Comparison of ENCODE assay signal across 9 cellular contexts in the genomic region with DNA sequence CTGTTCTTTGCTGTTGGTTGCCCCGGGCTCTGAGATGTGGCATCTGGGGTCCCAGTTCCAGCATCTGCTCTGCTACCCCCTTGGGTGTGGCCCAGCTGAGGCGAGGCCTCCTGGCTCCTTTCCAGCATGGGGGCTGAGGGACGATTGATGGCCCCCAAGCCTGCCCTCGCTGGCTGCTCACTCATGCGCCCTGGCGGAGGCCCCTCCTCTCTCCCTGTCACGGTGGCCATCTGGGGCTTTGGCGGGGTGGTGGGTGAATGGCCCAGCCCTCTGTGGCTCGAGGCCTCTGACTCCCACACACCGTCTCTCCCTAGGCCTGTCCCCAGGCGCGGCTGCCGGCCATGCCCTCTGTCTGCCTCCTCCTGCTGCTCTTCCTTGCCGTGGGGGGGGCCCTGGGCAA. TPM values are rescaled to one million over a fixed set of nuclear protein-coding genes. Genes with fewer than 3 reads are reported as not detected.
DNase-seq lines count a peak whose midpoint lies in the region; ATAC-seq, FAIRE-seq and TF ChIP-seq lines count a peak whose summit lies in the region.
"Had no signal": no experiment of that assay in that cellular context is flagged by ENCODE, and none has a peak within 500 bp of the region (broad histone marks: within the 10 kb centered on the region; RNA-seq: fewer than 3 reads in every experiment).

No MANE protein-coding gene starts in this region.

- H3K4me3 Mint-ChIP-seq in CD8-positive, alpha-beta memory T cell = peak overlapping the region in 5 of 7 donors; percentile 41 to 85 (median 64)

- H3K27ac ChIP-seq in CD8-positive, alpha-beta memory T cell (ENCODE audit: low read depth, low read length) = no peak overlapping the region
- H3K27ac ChIP-seq in coronary artery (peak overlapping the region in 1 of 2 donors; percentile 86), neuronal stem cell (replicated peaks; ENCODE audit: low read length) (no peak overlapping the region)

- CTCF ChIA-PET in CD8-positive, alpha-beta memory T cell (lab: Charles Lee) = interaction anchor here (1.3 kb wide), 1 partner anchor 61 kb away, joined by 4 read pairs; no protein-coding TSS in a partner anchor

- no peaks in the 10 kb centered on the region for H3K27me3 ChIP-seq in CD8-positive, alpha-beta memory T cell (ENCODE audit: insufficient read depth, low read length, poor library complexity, severe bottlenecking)
- H3K27me3 ChIP-seq in neuronal stem cell (ENCODE audit: control insufficient read depth in 3 of 3, insufficient read depth in 3 of 3, low read depth in 1 of 3, low read length in 3 of 3) = no peaks in the 10 kb centered on the region

- ATAC-seq in HG03460 (IDR thresholded peaks at IDR 0.05; ENCODE audit: unreplicated experiment) = no peak

- WGBS in neuronal stem cell (ENCODE audit: extremely low coverage in 2 of 2, insufficient read length in 2 of 2, insufficient replicate concordance in 1 of 2), 2 donors = no CpG with 5 or more reads among the region's 14 CpGs

- no peak overlapping the region for H4K91ac ChIP-seq in neuronal stem cell (ENCODE audit: low read depth, low read length, poor library complexity)

- H2AK5ac ChIP-seq in neuronal stem cell (ENCODE audit: low read depth, low read length) = no peak overlapping the region

- H3K9ac ChIP-seq in neuronal stem cell (ENCODE audit: low read depth, low read length, poor library complexity) = peak overlapping the region; percentile 44

- DNase-seq in CD8-positive, alpha-beta memory T cell = no peak
- peak; percentile 13 for DNase-seq in NCI-H82 treated with DMSO at 0.1 percent for 48 hours (lab: John Stamatoyannopoulos, UW; ENCODE audit: unreplicated experiment)
- DNase-seq in coronary artery (ENCODE audit: low spot score) = no peak
- no peak for DNase-seq in neuronal stem cell (ENCODE audit: low spot score)
- no peak for DNase-seq in RCC 7860 (ENCODE audit: low spot score)
- no peak for DNase-seq in NCI-H146 (lab: John Stamatoyannopoulos, UW)
- no peak for DNase-seq in EL

- no peaks in the 10 kb centered on the region for H3K36me3 ChIP-seq in CD8-positive, alpha-beta memory T cell (ENCODE audit: insufficient read depth, low read length)
- peaks cover 8 to 34% of the 10 kb centered on the region in 2 donors for H3K36me3 ChIP-seq in neuronal stem cell (replicated peaks in 1 of 2; ENCODE audit: control insufficient read depth in 2 of 2, insufficient read depth in 2 of 2, low read length in 2 of 2)

- H2BK12ac ChIP-seq in neuronal stem cell (ENCODE audit: low read length) = no peak overlapping the region

- peaks cover 0 to 25% (median 2%) of the 10 kb centered on the region in 3 donors for H3K36me3 Mint-ChIP-seq in CD8-positive, alpha-beta memory T cell

- H3K14ac ChIP-seq in neuronal stem cell (ENCODE audit: low read length) = no peak overlapping the region

- H3K4me1 Mint-ChIP-seq in CD8-positive, alpha-beta memory T cell = peaks cover 14 to 34% (median 18%) of the 10 kb centered on the region in 3 donors

- H4K8ac ChIP-seq in neuronal stem cell (ENCODE audit: low read depth, low read length) = no peak overlapping the region

- H2BK120ac ChIP-seq in neuronal stem cell (ENCODE audit: low read depth, low read length) = no peak overlapping the region

- TF ChIP-seq CTCF in coronary artery (IDR thresholded peaks at IDR 0.05) = no peak

- no peak overlapping the region for H3K4ac ChIP-seq in neuronal stem cell (ENCODE audit: low read length)

- H3K18ac ChIP-seq in neuronal stem cell (ENCODE audit: low read length) = no peak overlapping the region

- H3K4me2 ChIP-seq in neuronal stem cell (ENCODE audit: insufficient read depth, low read length, poor library complexity, severe bottlenecking) = no peak overlapping the region

- H3K27me3 Mint-ChIP-seq in CD8-positive, alpha-beta memory T cell = peaks cover 0 to 1% of the 10 kb centered on the region in 2 donors

- no peaks in the 10 kb centered on the region for H3K9me3 ChIP-seq in CD8-positive, alpha-beta memory T cell (ENCODE audit: low read length)
- no peaks in the 10 kb centered on the region for H3K9me3 ChIP-seq in neuronal stem cell (replicated peaks in 1 of 2; ENCODE audit: control insufficient read depth in 2 of 2, insufficient read depth in 1 of 2, low read depth in 1 of 2, low read length in 2 of 2)

- H3K27ac Mint-ChIP-seq in CD8-positive, alpha-beta memory T cell = no peak overlapping the region

- H2AFZ ChIP-seq in neuronal stem cell (ENCODE audit: low read length) = no peak overlapping the region

- no peak overlapping the region for H3K4me3 ChIP-seq in CD8-positive, alpha-beta memory T cell (ENCODE audit: low read length)
- H3K4me3 ChIP-seq in coronary artery (peak overlapping the region; percentile 81), neuronal stem cell (ENCODE audit: low read length in 2 of 2) (peak overlapping the region in 1 of 2 donors; percentile 74)

- peaks cover 1% of the 10 kb centered on the region for H3K79me1 ChIP-seq in neuronal stem cell (ENCODE audit: low read depth, low read length)

- H3K9me3 Mint-ChIP-seq in CD8-positive, alpha-beta memory T cell = no peaks in the 10 kb centered on the region

- POLR2A ChIA-PET in CD8-positive, alpha-beta memory T cell (lab: Charles Lee) = interaction anchor here (0.8 to 1.4 kb wide), 3 partner anchors 8 to 31 kb away, joined by 3 to 4 read pairs (median 3); a partner anchor contains a TSS

- no peak for FAIRE-seq in RCC 7860 (lab: Jason Lieb, UNC)
- FAIRE-seq: bronchial epithelial cell had no signal

- H2BK5ac ChIP-seq in neuronal stem cell (ENCODE audit: low read length) = no peak overlapping the region

- no peak overlapping the region for H3K23ac ChIP-seq in neuronal stem cell (ENCODE audit: low read depth, low read length, poor library complexity)

- no peak overlapping the region for H2BK15ac ChIP-seq in neuronal stem cell (ENCODE audit: low read length)

- peaks cover 5% of the 10 kb centered on the region for H3K4me1 ChIP-seq in CD8-positive, alpha-beta memory T cell (ENCODE audit: insufficient read depth, low read length)
- peaks cover 3 to 7% of the 10 kb centered on the region in 2 donors for H3K4me1 ChIP-seq in neuronal stem cell (ENCODE audit: control insufficient read depth in 2 of 2, insufficient read depth in 1 of 2, low read depth in 1 of 2, low read length in 2 of 2)

RNA-seq across cellular contexts. Expression of a gene that starts 1.8 kb away (rescaled TPM):
- 10 to 100 TPM; 34.1 to 39.2 TPM for total RNA-seq in CD8-positive, alpha-beta memory T cell
- polyA plus RNA-seq in CD8-positive, alpha-beta memory T cell = 0.79 TPM
- polyA plus RNA-seq in neuronal stem cell (2013, experiment 1 of 2) = 22.3 TPM
- polyA plus RNA-seq in neuronal stem cell (2013, experiment 2 of 2) = 20.9 TPM

RNA-seq across cellular contexts. Expression of a gene that starts 15.9 kb away (rescaled TPM):
- 10 to 100 TPM; 79.5 to 81.3 TPM for total RNA-seq in CD8-positive, alpha-beta memory T cell
- 59.6 TPM for polyA plus RNA-seq in CD8-positive, alpha-beta memory T cell
- 53.7 TPM for polyA plus RNA-seq in neuronal stem cell (2013, experiment 1 of 2)
- polyA plus RNA-seq in neuronal stem cell (2013, experiment 2 of 2) = 50.4 TPM

RNA-seq across cellular contexts. Expression of a gene that starts 19.2 kb away (rescaled TPM):
- total RNA-seq in CD8-positive, alpha-beta memory T cell = 10 to 100 TPM; 72.5 to 74.6 TPM
- 51.2 TPM for polyA plus RNA-seq in CD8-positive, alpha-beta memory T cell
- 26.6 TPM for polyA plus RNA-seq in neuronal stem cell (2013, experiment 1 of 2)
- polyA plus RNA-seq in neuronal stem cell (2013, experiment 2 of 2) = 28.1 TPM

RNA-seq across cellular contexts. Expression of a gene that starts 22.9 kb away (rescaled TPM):
- 100 to 1,000 TPM; 107 to 113 TPM for total RNA-seq in CD8-positive, alpha-beta memory T cell
- 49.1 TPM for polyA plus RNA-seq in CD8-positive, alpha-beta memory T cell
- polyA plus RNA-seq in neuronal stem cell (2013, experiment 1 of 2) = 171 TPM
- polyA plus RNA-seq in neuronal stem cell (2013, experiment 2 of 2) = 166 TPM

RNA-seq across cellular contexts. Expression of a gene that starts 26.6 kb away (rescaled TPM):
- total RNA-seq in CD8-positive, alpha-beta memory T cell = 10 to 100 TPM; 58.9 to 64.3 TPM
- 55.3 TPM for polyA plus RNA-seq in CD8-positive, alpha-beta memory T cell
- 15.7 TPM for polyA plus RNA-seq in neuronal stem cell (2013, experiment 1 of 2)
- polyA plus RNA-seq in neuronal stem cell (2013, experiment 2 of 2) = 15.4 TPM
